20 cellular contexts compared by ENCODE assay signal in genomic region chr1:171751208-171751607, GRCh38. TPM values are rescaled to one million over a fixed set of nuclear protein-coding genes. Genes with fewer than 3 reads are reported as not detected.
DNase-seq lines count a peak whose midpoint lies in the region; ATAC-seq, FAIRE-seq and TF ChIP-seq lines count a peak whose summit lies in the region.
"Had no signal": no experiment of that assay in that cellular context is flagged by ENCODE, and none has a peak within 500 bp of the region (broad histone marks: within the 10 kb centered on the region; RNA-seq: fewer than 3 reads in every experiment).

No MANE protein-coding gene starts in this region.

- intact Hi-C loops in activated CD4-positive, alpha-beta T cell treated with anti-CD3 and anti-CD28 coated beads, Interleukin-2, amount 10 ng/mL, durations not matched to agents 24 days and 14 days (cut with micrococcal nuclease), result no loop called here
- intact Hi-C loops in K562 (cut with micrococcal nuclease), result no loop called here

- no peak overlapping the region for H3K27ac ChIP-seq in K562 (ENCODE audit: extremely low read depth, low read depth, low read length)
- H3K27ac ChIP-seq in effector memory CD4-positive, alpha-beta T cell (ENCODE audit: insufficient read depth, low read length, poor library complexity, severe bottlenecking), result no peak overlapping the region
- H3K27ac ChIP-seq: Peyer's patch had no signal

- CTCF ChIA-PET in K562 (lab: Yijun Ruan, JAX; ENCODE audit: low intra/inter-chr PET ratio), result no interaction called here

- TF ChIP-seq EP300 in K562 (IDR thresholded peaks at IDR 0.05; ENCODE audit: low read length), result no peak

- WGBS in K562 (ENCODE audit: insufficient coverage, low coverage, missing lambda C conversion rate), result 88% methylated on average over 6 of the region's 7 CpGs

- no peaks in the 10 kb centered on the region for H3K27me3 ChIP-seq in K562 (ENCODE audit: control insufficient read depth in 2 of 2, insufficient read depth in 2 of 2, low read length in 2 of 2)
- H3K27me3 ChIP-seq in effector memory CD4-positive, alpha-beta T cell (replicated peaks; ENCODE audit: control insufficient read depth, insufficient read depth, low read length, poor library complexity, severe bottlenecking), result no peaks in the 10 kb centered on the region
- H3K27me3 ChIP-seq: Peyer's patch had no signal

- H3K79me2 ChIP-seq in K562 (ENCODE audit: control insufficient read depth, insufficient read depth, low read length), result no peaks in the 10 kb centered on the region

- POLR2A ChIA-PET in K562 (lab: Yijun Ruan, JAX), result no interaction called here

- H2AFZ ChIP-seq in K562 (ENCODE audit: low read depth, low read length), result peak overlapping the region; percentile 47; the same call in 1 of the 2 replicates

- H3K27ac Mint-ChIP-seq in activated CD4-positive, alpha-beta T cell treated with anti-CD3 and anti-CD28 coated beads, Interleukin-2, amount 10 ng/mL, durations not matched to agents 24 days and 14 days, result peak overlapping the region; percentile 80
- H3K27ac Mint-ChIP-seq: B cell had no signal

- no peaks in the 10 kb centered on the region for H3K27me3 Mint-ChIP-seq in activated CD4-positive, alpha-beta T cell treated with anti-CD3 and anti-CD28 coated beads, Interleukin-2, amount 10 ng/mL, durations not matched to agents 24 days and 14 days

- H3K36me3 ChIP-seq in K562 (ENCODE audit: control insufficient read depth, insufficient read depth, low read length), result no peaks in the 10 kb centered on the region
- no peaks in the 10 kb centered on the region for H3K36me3 ChIP-seq in effector memory CD4-positive, alpha-beta T cell (ENCODE audit: control insufficient read depth, insufficient read depth, low read length)
- H3K36me3 ChIP-seq: Peyer's patch had no signal

- TF ChIP-seq RAD21 in K562 (CRISPR knock-in tag; conservative IDR thresholded peaks at IDR 0.05 in 1 of 2, IDR thresholded peaks at IDR 0.05 in 1 of 2), result no peak

- peaks cover 7% of the 10 kb centered on the region for H3K4me1 Mint-ChIP-seq in activated CD4-positive, alpha-beta T cell treated with anti-CD3 and anti-CD28 coated beads, Interleukin-2, amount 10 ng/mL, durations not matched to agents 24 days and 14 days
- H3K4me1 Mint-ChIP-seq: B cell, IgD-negative memory B cell had no signal

- no peak overlapping the region for H3K9ac ChIP-seq in K562 (ENCODE audit: insufficient read depth in 1 of 2, low read depth in 2 of 2, low read length in 2 of 2)

- H3K9me3 ChIP-seq in K562 (replicated peaks; ENCODE audit: control insufficient read depth, insufficient read depth, low read depth, low read length), result no peaks in the 10 kb centered on the region
- no peaks in the 10 kb centered on the region for H3K9me3 ChIP-seq in effector memory CD4-positive, alpha-beta T cell (ENCODE audit: control insufficient read depth, low read length)
- H3K9me3 ChIP-seq: Peyer's patch had no signal

- TF ChIP-seq CTCF in K562 (IDR thresholded peaks at IDR 0.05 in 2 of 3, conservative IDR thresholded peaks at IDR 0.05 in 1 of 3; ENCODE audit: insufficient read depth in 2 of 3, low read depth in 1 of 3, low read length in 3 of 3), result no peak

- no peak for FAIRE-seq in K562 (lab: Jason Lieb, UNC)
- FAIRE-seq: A204.1, G401.6 had no signal

- peak overlapping the region; percentile 3 for H3K4me3 Mint-ChIP-seq in activated CD4-positive, alpha-beta T cell treated with anti-CD3 and anti-CD28 coated beads, Interleukin-2, amount 10 ng/mL, durations not matched to agents 24 days and 14 days
- H3K4me3 Mint-ChIP-seq: B cell, CD14-positive monocyte, IgD-negative memory B cell had no signal

- no peaks in the 10 kb centered on the region for H3K36me3 Mint-ChIP-seq in activated CD4-positive, alpha-beta T cell treated with anti-CD3 and anti-CD28 coated beads, Interleukin-2, amount 10 ng/mL, durations not matched to agents 24 days and 14 days (ENCODE audit: low read depth)
- H3K36me3 Mint-ChIP-seq: CD14-positive monocyte had no signal

- in situ Hi-C loops in K562 (cut with MboI), result no loop called here

- H3K9me1 ChIP-seq in K562 (ENCODE audit: control insufficient read depth, insufficient read depth, low read length), result no peaks in the 10 kb centered on the region

- no peak overlapping the region for H3K4me3 ChIP-seq in K562
- H3K4me3 ChIP-seq in effector memory CD4-positive, alpha-beta T cell (ENCODE audit: insufficient read depth, low read depth, low read length, poor library complexity, severe bottlenecking), result no peak overlapping the region
- H3K4me3 ChIP-seq: Peyer's patch had no signal

- BruUV-seq in K562 (replicated peaks; lab: Mats Ljungman, UMichigan), result no TSS peak

- H3K9me3 Mint-ChIP-seq in activated CD4-positive, alpha-beta T cell treated with anti-CD3 and anti-CD28 coated beads, Interleukin-2, amount 10 ng/mL, durations not matched to agents 24 days and 14 days, result no peaks in the 10 kb centered on the region
- H3K9me3 Mint-ChIP-seq: IgD-negative memory B cell had no signal

- no peak for TF ChIP-seq POLR2A in K562 (conservative IDR thresholded peaks at IDR 0.05)

- H3K4me1 ChIP-seq in K562 (replicated peaks in 1 of 2; ENCODE audit: control insufficient read depth in 2 of 2, insufficient read depth in 2 of 2, low read length in 2 of 2), result peaks cover 16 to 22% of the 10 kb centered on the region in 2 experiments
- no peaks in the 10 kb centered on the region for H3K4me1 ChIP-seq in effector memory CD4-positive, alpha-beta T cell (ENCODE audit: control insufficient read depth, insufficient read depth, low read length, poor library complexity, severe bottlenecking)
- H3K4me1 ChIP-seq: Peyer's patch had no signal

- peak; percentile 61 for DNase-seq in activated CD4-positive, alpha-beta T cell treated with anti-CD3 and anti-CD28 coated beads, Interleukin-2, amount 10 ng/mL, durations not matched to agents 24 days and 14 days
- DNase-seq in activated CD4-positive, alpha-beta T cell treated with anti-CD3 and anti-CD28 coated beads, Interleukin-2, amount 50 U/mL, for 1 hour, result no peak
- DNase-seq in stimulated activated CD4-positive, alpha-beta T cell treated with anti-CD3 and anti-CD28 coated beads, Interleukin-15, amount 100 ng/mL, for 24 hours, result peak; percentile 36
- no peak for DNase-seq in stimulated activated CD4-positive, alpha-beta T cell treated with anti-CD3 and anti-CD28 coated beads, Interleukin-2, amount 100 ng/mL, for 48 hours
- no peak for DNase-seq in K562 (ENCODE audit: extremely low read depth in 1 of 4, low spot score in 3 of 4)
- no peak for DNase-seq in effector memory CD4-positive, alpha-beta T cell
- DNase-seq: Karpas-422, MV-4-11, NCI-H1105 treated with DMSO at 0.1 percent for 48 hours, NCI-H2029 treated with DMSO at 0.1 percent for 48 hours, NCI-H345, NCI-H524 treated with DMSO at 0.1 percent for 48 hours, NCI-H82, Peyer's patch had no signal

- H4K20me1 ChIP-seq in K562 (replicated peaks; ENCODE audit: control insufficient read depth, insufficient read depth, low read length), result no peaks in the 10 kb centered on the region

- H3K4me2 ChIP-seq in K562 (ENCODE audit: insufficient read depth, low read length), result no peak overlapping the region

- ATAC-seq in K562 (no peak), HG03196 (IDR thresholded peaks at IDR 0.05; ENCODE audit: unreplicated experiment) (no peak)

TF ChIP-seq in K562, 482 proteins besides CTCF, POLR2A, EP300 and RAD21 (continues in another document):
- TF ChIP-seq SMAD3 (CRISPR knock-in tag; conservative IDR thresholded peaks at IDR 0.05) (no peak), ARHGAP35 (IDR thresholded peaks at IDR 0.05; ENCODE audit: partially characterized antibody) (no peak)

RNA-seq across cellular contexts. Expression of gene VAMP4, which starts 9.3 kb away (rescaled TPM):
- 7.7 TPM in 2 replicates for total RNA-seq in activated CD4-positive, alpha-beta T cell treated with anti-CD3 and anti-CD28 coated beads, Interleukin-2, amount 10 ng/mL, durations not matched to agents 24 days and 14 days
- total RNA-seq in K562 (2011; cell fraction: chromatin; rRNA removed; ENCODE audit: low replicate concordance), result 3.1 and 14.9 TPM in 2 replicates
- 2.2 and 2.4 TPM in 2 replicates for total RNA-seq in K562 (2011; cell fraction: nucleolus; rRNA removed)
- total RNA-seq in K562 (2011; cell fraction: nucleoplasm; rRNA removed), result 6.6 and 16.6 TPM in 2 replicates
- total RNA-seq in K562 (2014; rRNA removed) (5.1 and 6.5 TPM in 2 replicates), K562 (2014; rRNA removed; fragmentation: Illumina TruSeq; extraction: Trizol) (12.3 and 14.7 TPM in 2 replicates), K562 (2015; rRNA removed; fragmentation: Illumina TruSeq; extraction: Trizol) (10.0 and 11.1 TPM in 2 replicates), K562 (2021) (12.3 and 13.7 TPM in 2 replicates)
- polyA plus RNA-seq in K562 (2011; rRNA removed) (12.5 and 21.4 TPM in 2 replicates), K562 (2014; fragmentation: Illumina TruSeq; extraction: Trizol) (12.4 and 14.0 TPM in 2 replicates), K562 (2014; fragmentation: Nextera tagmentation; extraction: Ambion mirVana) (1 to 10 TPM; 3.3 to 4.1 TPM), K562 (2014; rRNA removed) (11.4 and 11.9 TPM in 2 replicates)
- polyA plus RNA-seq in K562 (2011; cell fraction: cytosol; rRNA removed), result 2.5 and 4.6 TPM in 2 replicates
- 10.3 and 12.6 TPM in 2 replicates for polyA plus RNA-seq in K562 (2011; cell fraction: nucleus; rRNA removed)
- polyA plus RNA-seq in K562 (2012), result 12.7 and 15.1 TPM in 2 replicates
- 11.1 and 11.3 TPM in 2 replicates for polyA minus RNA-seq in K562 (2011; rRNA and poly(A)+ RNA removed)
- polyA minus RNA-seq in K562 (2011; cell fraction: cytosol; rRNA and poly(A)+ RNA removed), result 7.7 and 8.4 TPM in 2 replicates
- polyA minus RNA-seq in K562 (2011; cell fraction: nucleus; rRNA and poly(A)+ RNA removed), result 4.6 and 7.4 TPM in 2 replicates

RNA-seq across cellular contexts. Expression of gene METTL13, which starts 30.3 kb away (rescaled TPM):
- total RNA-seq in activated CD4-positive, alpha-beta T cell treated with anti-CD3 and anti-CD28 coated beads, Interleukin-2, amount 10 ng/mL, durations not matched to agents 24 days and 14 days, result 56.1 and 57.8 TPM in 2 replicates
- total RNA-seq in K562 (2011; cell fraction: chromatin; rRNA removed; ENCODE audit: low replicate concordance), result 47.4 and 58.7 TPM in 2 replicates
- 46.6 and 59.0 TPM in 2 replicates for total RNA-seq in K562 (2011; cell fraction: nucleolus; rRNA removed)
- 42.7 and 43.7 TPM in 2 replicates for total RNA-seq in K562 (2011; cell fraction: nucleoplasm; rRNA removed)
- total RNA-seq in K562 (2014; rRNA removed) (49.3 and 65.1 TPM in 2 replicates), K562 (2014; rRNA removed; fragmentation: Illumina TruSeq; extraction: Trizol) (46.2 and 51.9 TPM in 2 replicates), K562 (2015; rRNA removed; fragmentation: Illumina TruSeq; extraction: Trizol) (50.5 and 54.9 TPM in 2 replicates), K562 (2021) (54.9 and 62.0 TPM in 2 replicates)
- polyA plus RNA-seq in K562 (2011; rRNA removed) (53.5 and 70.9 TPM in 2 replicates), K562 (2014; fragmentation: Illumina TruSeq; extraction: Trizol) (61.3 and 78.9 TPM in 2 replicates), K562 (2014; fragmentation: Nextera tagmentation; extraction: Ambion mirVana) (10 to 100 TPM; 18.9 to 23.4 TPM), K562 (2014; rRNA removed) (55.2 and 59.7 TPM in 2 replicates)
- polyA plus RNA-seq in K562 (2011; cell fraction: cytosol; rRNA removed), result 49.3 and 54.9 TPM in 2 replicates
- polyA plus RNA-seq in K562 (2011; cell fraction: nucleus; rRNA removed), result 39.0 and 45.5 TPM in 2 replicates
- polyA plus RNA-seq in K562 (2012), result 35.2 and 62.5 TPM in 2 replicates
- polyA minus RNA-seq in K562 (2011; rRNA and poly(A)+ RNA removed), result 75.6 and 111 TPM in 2 replicates
- polyA minus RNA-seq in K562 (2011; cell fraction: cytosol; rRNA and poly(A)+ RNA removed), result 36.8 and 46.1 TPM in 2 replicates
- polyA minus RNA-seq in K562 (2011; cell fraction: nucleus; rRNA and poly(A)+ RNA removed), result 26.3 and 31.2 TPM in 2 replicates

Comparison
In these comparisons a context has a peak if more than half of its experiments do, and no peak if none do; other contexts are left out.
1. DNase-seq: peak in activated CD4-positive, alpha-beta T cell treated with anti-CD3 and anti-CD28 coated beads, Interleukin-2, amount 10 ng/mL, durations not matched to agents 24 days and 14 days (single experiment) and stimulated activated CD4-positive, alpha-beta T cell treated with anti-CD3 and anti-CD28 coated beads, Interleukin-15, amount 100 ng/mL, for 24 hours (single experiment); none in activated CD4-positive, alpha-beta T cell treated with anti-CD3 and anti-CD28 coated beads, Interleukin-2, amount 50 U/mL, for 1 hour (single experiment), stimulated activated CD4-positive, alpha-beta T cell treated with anti-CD3 and anti-CD28 coated beads, Interleukin-2, amount 100 ng/mL, for 48 hours (0 of 2), K562 (0 of 4) and effector memory CD4-positive, alpha-beta T cell (0 of 3).